Comparison of ENCODE assay signal across 10 cellular contexts in genomic region chr10:75398630-75399460, GRCh38. TPM values are rescaled to one million over a fixed set of nuclear protein-coding genes. Genes with fewer than 3 reads are reported as not detected.
DNase-seq lines count a peak whose midpoint lies in the region; ATAC-seq and TF ChIP-seq lines count a peak whose summit lies in the region.
"Had no signal": no experiment of that assay in that cellular context is flagged by ENCODE, and none has a peak within 500 bp of the region (broad histone marks: within the 10 kb centered on the region; RNA-seq: fewer than 3 reads in every experiment).

No MANE protein-coding gene starts in this region.

- H3K4me1 ChIP-seq in PC-3 (ENCODE audit: insufficient read depth, low read length), result peaks cover 6% of the 10 kb centered on the region; the same call in 1 of the 2 replicates

- H3K9me3 Mint-ChIP-seq in neural crest cell, result no peaks in the 10 kb centered on the region

- H3K27me3 ChIP-seq in PC-3 (ENCODE audit: low read length), result peaks cover 90% of the 10 kb centered on the region

- DNase-seq in AG04449 (ENCODE audit: low read depth, low spot score) (no peak), PC-3 (peak; percentile 71), fibroblast of pulmonary artery (ENCODE audit: low read depth) (no peak), neural crest cell (ENCODE audit: low read depth, low spot score) (peak; percentile 35), UCSD-AML1 (lab: John Stamatoyannopoulos, UW; ENCODE audit: unreplicated experiment) (no peak), Ammon's horn (ENCODE audit: low spot score) (no peak)
- DNase-seq in activated T-cell treated with anti-CD3 and anti-CD28 coated beads, Interleukin-2, amount 50 U/mL, for 48 hours, result no peak
- DNase-seq: NCI-H1694 had no signal

- peaks cover 22% of the 10 kb centered on the region for H4K20me1 ChIP-seq in PC-3 (ENCODE audit: low read length)

- H3K4me1 Mint-ChIP-seq in neural crest cell, result peaks cover 40% of the 10 kb centered on the region

- intact Hi-C loops in PC-3 (cut with micrococcal nuclease), result loop anchor here (5.0 kb wide), 1 partner anchor 212 kb away; no protein-coding TSS in a partner anchor

- peak overlapping the region; percentile 89 for H3K4me3 Mint-ChIP-seq in neural crest cell

- H3F3A ChIP-seq in PC-3 (ENCODE audit: low read length, unreplicated experiment), result no peaks in the 10 kb centered on the region

- peak overlapping the region; percentile 41 for H3K27ac ChIP-seq in PC-3 (ENCODE audit: low read length)

- no peaks in the 10 kb centered on the region for H3K9me3 ChIP-seq in PC-3 (ENCODE audit: low read length)

- peak overlapping the region; percentile 80 for H3K9ac ChIP-seq in PC-3 (ENCODE audit: low read length)

- peaks cover 80% of the 10 kb centered on the region for H3K27me3 Mint-ChIP-seq in neural crest cell (ENCODE audit: low read depth)

- no TSS peak for BruUV-seq in PC-3 (replicated peaks; lab: Mats Ljungman, UMichigan)

- no peak for TF ChIP-seq CTCF in AG04449 (IDR thresholded peaks at IDR 0.05; ENCODE audit: insufficient read depth, low read length, missing control alignments)
- 0 out of 2 replicates have a peak, but pooled peaks have one; percentile 21 for TF ChIP-seq CTCF in PC-3 (conservative IDR thresholded peaks at IDR 0.05; ENCODE audit: low read depth, low read length)
- no peak for TF ChIP-seq CTCF in fibroblast of pulmonary artery (IDR thresholded peaks at IDR 0.05; ENCODE audit: low read length, missing control alignments)
- TF ChIP-seq CTCF in neural crest cell (conservative IDR thresholded peaks at IDR 0.05), result no peak

- no peaks in the 10 kb centered on the region for H3K36me3 ChIP-seq in PC-3 (ENCODE audit: low read depth, low read length)

- peaks cover 8% of the 10 kb centered on the region for H3K36me3 Mint-ChIP-seq in neural crest cell (ENCODE audit: low read depth)

- peak overlapping the region; percentile 84 for H3K4me2 ChIP-seq in PC-3 (ENCODE audit: low read length)

- peak overlapping the region; percentile 96 for H3K4me3 ChIP-seq in AG04449 (ENCODE audit: low read depth, low read length)
- H3K4me3 ChIP-seq in PC-3 (ENCODE audit: low read length), result peak overlapping the region; percentile 79
- H3K4me3 ChIP-seq in fibroblast of pulmonary artery (replicated peaks; ENCODE audit: low read depth, low read length), result peak overlapping the region; percentile 96

- ATAC-seq in PC-3, result no peak
- no peak for ATAC-seq in activated CD4-positive, CD25-positive, alpha-beta regulatory T cell treated with anti-CD3 and anti-CD28 coated beads, Interleukin-2, amount 50 U/mL, for 24 hours

- H3K27ac Mint-ChIP-seq in neural crest cell (ENCODE audit: unreplicated experiment), result peak overlapping the region; percentile 37

- CTCF ChIA-PET in AG04449 (lab: Yijun Ruan, JAX), result interaction anchor here (0.7 to 5.0 kb wide), 16 partner anchors 17 to 1712 kb away, joined by 3 to 32 read pairs (median 5); no protein-coding TSS in a partner anchor
- CTCF ChIA-PET in PC-3 (lab: Charles Lee), result interaction anchor here (1.2 to 1.5 kb wide), 2 partner anchors 173 to 638 kb away, joined by 3 to 9 read pairs; no protein-coding TSS in a partner anchor

- no peaks in the 10 kb centered on the region for H3K9me2 ChIP-seq in PC-3 (replicated peaks; ENCODE audit: low read length)

- H2AFZ ChIP-seq in PC-3 (ENCODE audit: low read length), result peak overlapping the region; percentile 32

- POLR2A ChIA-PET in AG04449 (lab: Yijun Ruan, JAX), result interaction anchor here (0.5 kb wide), 1 partner anchor 104 kb away, joined by 3 read pairs; no protein-coding TSS in a partner anchor
- POLR2A ChIA-PET in PC-3 (lab: Charles Lee; ENCODE audit: unreplicated experiment), result no interaction called here

- H3K79me2 ChIP-seq in PC-3 (ENCODE audit: low read length), result peaks cover 68% of the 10 kb centered on the region

RNA-seq across cellular contexts. Expression of gene ZNF503, which starts 2.7 kb away (rescaled TPM):
- 42.3 and 72.1 TPM in 2 replicates for total RNA-seq in PC-3 (2014; rRNA removed)
- 14.6 and 15.9 TPM in 2 replicates for total RNA-seq in neural crest cell

RNA-seq across cellular contexts. Expression of gene LRMDA, which starts 32.6 kb away (rescaled TPM):
- total RNA-seq in PC-3 (2014; rRNA removed), result 1.2 and 3.6 TPM in 2 replicates
- 0.98 and 3.1 TPM in 2 replicates for total RNA-seq in neural crest cell
- total RNA-seq: activated CD8-positive, alpha-beta memory T cell treated with anti-CD3 and anti-CD28 coated beads for 36 hours had no signal

Comparison
In these comparisons a context has a peak if more than half of its experiments do, and no peak if none do; other contexts are left out.
1. DNase-seq: peak in PC-3 (single experiment) and neural crest cell (single experiment); none in AG04449 (single experiment), fibroblast of pulmonary artery (single experiment), UCSD-AML1 (single experiment), activated T-cell treated with anti-CD3 and anti-CD28 coated beads, Interleukin-2, amount 50 U/mL, for 48 hours (0 of 2) and Ammon's horn (single experiment).
2. Peak in every context shown above with its lines, with median percentiles within 50 percentile points of each other: H3K4me3 ChIP-seq.